Comparison of ENCODE assay signal across 21 cellular contexts in genomic region chr20:14413835-14414234, GRCh38.
"Had no signal": no experiment of that assay in that cellular context is flagged by ENCODE, and none has a peak within 500 bp of the region (broad histone marks: within the 10 kb centered on the region; RNA-seq: fewer than 3 reads in every experiment).

No MANE protein-coding gene starts in this region.

- H3K27me3 ChIP-seq: brain microvascular endothelial cell had no signal

- H3K4me1 Mint-ChIP-seq: activated CD4-positive, alpha-beta memory T cell treated with anti-CD3 and anti-CD28 coated beads, Interleukin-2, amount 10 ng/mL, durations not matched to agents 7 days and 5 days; activated CD4-positive, alpha-beta T cell treated with anti-CD3 and anti-CD28 coated beads for 36 hours; activated naive CD8-positive, alpha-beta T cell treated with anti-CD3 and anti-CD28 coated beads for 36 hours; activated T-helper 17 cell treated with anti-CD3 and anti-CD28 coated beads, Interleukin-2, amount 50 U/mL, for 72 hours had no signal

- H3K27me3 Mint-ChIP-seq: activated CD4-positive, alpha-beta memory T cell treated with anti-CD3 and anti-CD28 coated beads, Interleukin-2, amount 10 ng/mL, durations not matched to agents 7 days and 5 days; activated CD4-positive, alpha-beta T cell treated with anti-CD3 and anti-CD28 coated beads for 36 hours; activated naive CD8-positive, alpha-beta T cell treated with anti-CD3 and anti-CD28 coated beads for 36 hours; activated T-helper 17 cell treated with anti-CD3 and anti-CD28 coated beads, Interleukin-2, amount 50 U/mL, for 72 hours had no signal

- ATAC-seq: activated CD4-positive, alpha-beta T cell treated with anti-CD3 and anti-CD28 coated beads for 36 hours; activated T-helper 17 cell treated with anti-CD3 and anti-CD28 coated beads, Interleukin-2, amount 50 U/mL, for 72 hours had no signal

- H3K36me3 ChIP-seq: brain microvascular endothelial cell had no signal

- H3K27ac Mint-ChIP-seq: activated CD4-positive, alpha-beta memory T cell treated with anti-CD3 and anti-CD28 coated beads, Interleukin-2, amount 10 ng/mL, durations not matched to agents 7 days and 5 days; activated CD4-positive, alpha-beta T cell treated with anti-CD3 and anti-CD28 coated beads for 36 hours; activated naive CD4-positive, alpha-beta T cell treated with anti-CD3 and anti-CD28 coated beads for 36 hours; activated naive CD8-positive, alpha-beta T cell treated with anti-CD3 and anti-CD28 coated beads for 36 hours; activated T-helper 17 cell treated with anti-CD3 and anti-CD28 coated beads, Interleukin-2, amount 50 U/mL, for 72 hours had no signal

- FAIRE-seq: RCC 7860 had no signal

- DNase-seq: activated CD4-positive, alpha-beta memory T cell treated with anti-CD3 and anti-CD28 coated beads, Interleukin-2, amount 10 ng/mL, durations not matched to agents 7 days and 5 days; activated CD4-positive, alpha-beta T cell treated with anti-CD3 and anti-CD28 coated beads for 36 hours; activated CD4-positive, alpha-beta T cell treated with anti-CD3 and anti-CD28 coated beads, Interleukin-2, amount 50 U/mL, for 1 hour; activated gamma-delta T cell; activated naive CD4-positive, alpha-beta T cell treated with anti-CD3 and anti-CD28 coated beads for 36 hours; activated naive CD8-positive, alpha-beta T cell treated with anti-CD3 and anti-CD28 coated beads for 36 hours; activated T-cell treated with anti-CD3 and anti-CD28 coated beads for 4 hours; activated T-cell treated with anti-CD3 and anti-CD28 coated beads, Interleukin-2, amount 50 U/mL, for 48 hours; brain microvascular endothelial cell; cerebellar nuclear complex; MM.1S; NCI-H1436 treated with DMSO at 0.1 percent for 48 hours; NCI-H187 treated with DMSO at 0.1 percent for 48 hours; NCI-H2081 treated with DMSO at 0.1 percent for 48 hours; NCI-H446; NCI-H524; SHP77 treated with DMSO at 0.1 percent for 48 hours; T-helper 1 cell had no signal

- H3K27ac ChIP-seq: brain microvascular endothelial cell, VCaP had no signal

- H3K4me3 Mint-ChIP-seq: activated CD4-positive, alpha-beta memory T cell treated with anti-CD3 and anti-CD28 coated beads, Interleukin-2, amount 10 ng/mL, durations not matched to agents 7 days and 5 days; activated CD4-positive, alpha-beta T cell treated with anti-CD3 and anti-CD28 coated beads for 36 hours; activated naive CD4-positive, alpha-beta T cell treated with anti-CD3 and anti-CD28 coated beads for 36 hours; activated naive CD8-positive, alpha-beta T cell treated with anti-CD3 and anti-CD28 coated beads for 36 hours; activated T-helper 17 cell treated with anti-CD3 and anti-CD28 coated beads, Interleukin-2, amount 50 U/mL, for 72 hours had no signal

- H3K36me3 Mint-ChIP-seq: activated naive CD8-positive, alpha-beta T cell treated with anti-CD3 and anti-CD28 coated beads for 36 hours had no signal
